ENCODE assay signal across 14 cellular contexts in genomic region chr7:16026253-16027020, GRCh38.
A peak's percentile ranks its signal among the peaks of the same experiment; 100 is the strongest.
DNase-seq lines count a peak whose midpoint lies in the region; ATAC-seq and TF ChIP-seq lines count a peak whose summit lies in the region.
"Had no signal": no experiment of that assay in that cellular context is flagged by ENCODE, and none has a peak within 500 bp of the region (broad histone marks: within the 10 kb centered on the region; RNA-seq: fewer than 3 reads in every experiment).

No MANE protein-coding gene starts in this region.

- H3K27ac ChIP-seq in osteoblast (ENCODE audit: low read depth, low read length) (peak overlapping the region; percentile 77), MM.1S (ENCODE audit: low read length) (no peak overlapping the region)
- H3K27ac ChIP-seq: epithelial cell of prostate had no signal

- H3K36me3 ChIP-seq in osteoblast (ENCODE audit: insufficient read depth, low read length) (no peaks in the 10 kb centered on the region), MM.1S (replicated peaks; ENCODE audit: insufficient read depth, low read length) (no peaks in the 10 kb centered on the region)

- peak; percentile 36 for DNase-seq in AG08396 (ENCODE audit: low spot score)
- DNase-seq in astrocyte of the hippocampus (ENCODE audit: low read depth, low spot score), result peak; percentile 36
- peak; percentile 47 for DNase-seq in Right ventricle myocardium superior
- DNase-seq in osteoblast (ENCODE audit: insufficient read length, low spot score, missing footprints), result no peak
- DNase-seq in MM.1S, result no peak
- no peak for DNase-seq in NCI-H1436 (lab: John Stamatoyannopoulos, UW)
- DNase-seq: activated CD4-positive, alpha-beta T cell treated with anti-CD3 and anti-CD28 coated beads, Interleukin-2, amount 50 U/mL, for 4 hours; caudate nucleus; DMS153; NCI-H524; T-helper 17 cell had no signal

- ATAC-seq in Right ventricle myocardium superior (ENCODE audit: poor library complexity) (peak; percentile 85), GM21360 (IDR thresholded peaks at IDR 0.05; ENCODE audit: unreplicated experiment) (no peak), HG02870 (IDR thresholded peaks at IDR 0.05; ENCODE audit: unreplicated experiment) (no peak)
- ATAC-seq: T-helper 17 cell had no signal

- H4K20me1 ChIP-seq in osteoblast (ENCODE audit: insufficient read depth, low read length) (no peaks in the 10 kb centered on the region), MM.1S (ENCODE audit: insufficient read depth, low read length) (no peaks in the 10 kb centered on the region)

- peak overlapping the region; percentile 21 for H3K4me2 ChIP-seq in osteoblast (ENCODE audit: insufficient read depth, low read length)
- no peak overlapping the region for H3K4me2 ChIP-seq in MM.1S (ENCODE audit: low read depth, low read length)

- H3F3A ChIP-seq in MM.1S (ENCODE audit: insufficient read depth, low read length), result no peaks in the 10 kb centered on the region

- H3K4me1 ChIP-seq in osteoblast (ENCODE audit: insufficient read depth, low read length) (peaks cover 34% of the 10 kb centered on the region), MM.1S (ENCODE audit: low read length) (no peaks in the 10 kb centered on the region)

- H3K79me2 ChIP-seq in osteoblast (ENCODE audit: insufficient read depth, low read length) (no peaks in the 10 kb centered on the region), MM.1S (ENCODE audit: low read length) (no peaks in the 10 kb centered on the region)

- H3K9me3 ChIP-seq in osteoblast (ENCODE audit: low read depth, low read length), result no peaks in the 10 kb centered on the region
- H3K9me3 ChIP-seq in MM.1S (replicated peaks; ENCODE audit: insufficient read depth, low read length), result no peaks in the 10 kb centered on the region

- H3K27me3 ChIP-seq in osteoblast (ENCODE audit: insufficient read depth, low read length) (no peaks in the 10 kb centered on the region), MM.1S (replicated peaks; ENCODE audit: insufficient read depth, low read length) (no peaks in the 10 kb centered on the region)

- H3K9me2 ChIP-seq in MM.1S (replicated peaks; ENCODE audit: insufficient read depth, low read length), result no peaks in the 10 kb centered on the region

- no peak overlapping the region for H3K9ac ChIP-seq in MM.1S (ENCODE audit: low read length)

- TF ChIP-seq CTCF in osteoblast (IDR thresholded peaks at IDR 0.05; ENCODE audit: extremely low read depth, low read depth, low read length) (no peak), MM.1S (IDR thresholded peaks at IDR 0.05; ENCODE audit: low read length) (no peak)

- intact Hi-C loops in Right ventricle myocardium superior (cut with DNase I), result no loop called here

- H3K4me3 ChIP-seq in osteoblast (ENCODE audit: insufficient read depth, low read length) (no peak overlapping the region), MM.1S (ENCODE audit: low read length) (no peak overlapping the region)

- no peak overlapping the region for H2AFZ ChIP-seq in osteoblast (ENCODE audit: low read length)
- H2AFZ ChIP-seq in MM.1S (ENCODE audit: low read length), result no peak overlapping the region

Comparison
In these comparisons a context has a peak if more than half of its experiments do, and no peak if none do; other contexts are left out.
1. DNase-seq: peak in AG08396 (single experiment), astrocyte of the hippocampus (single experiment) and Right ventricle myocardium superior (single experiment); none in osteoblast (single experiment), MM.1S (single experiment) and NCI-H1436 (single experiment).